ENCODE assay signal across 8 cellular contexts in genomic region chr15:68053701-68053996, GRCh38. TPM values are rescaled to one million over a fixed set of nuclear protein-coding genes. Genes with fewer than 3 reads are reported as not detected.
DNase-seq lines count a peak whose midpoint lies in the region; ATAC-seq and TF ChIP-seq lines count a peak whose summit lies in the region.

No MANE protein-coding gene starts in this region.

- H3K4me1 Mint-ChIP-seq in WTC11 = peaks cover 49% of the 10 kb centered on the region
- peaks cover 39% of the 10 kb centered on the region for H3K4me1 Mint-ChIP-seq in stimulated activated memory B cell treated with anti-CD40 and anti-IgM and Interleukin-4, amounts not matched to agents 10 μg/mL and 1 μg/mL and 100 μg/mL, for 72 hours

- no peak for ATAC-seq in WTC11
- ATAC-seq in stimulated activated memory B cell treated with anti-CD40 and anti-IgM and Interleukin-4, amounts not matched to agents 10 μg/mL and 1 μg/mL and 100 μg/mL, for 72 hours = no peak
- no peak for ATAC-seq in HG03159 (IDR thresholded peaks at IDR 0.05; ENCODE audit: unreplicated experiment)

- no peaks in the 10 kb centered on the region for H3K9me3 Mint-ChIP-seq in WTC11
- H3K9me3 Mint-ChIP-seq in stimulated activated memory B cell treated with anti-CD40 and anti-IgM and Interleukin-4, amounts not matched to agents 10 μg/mL and 1 μg/mL and 100 μg/mL, for 72 hours = no peaks in the 10 kb centered on the region

- CTCF ChIA-PET in WTC11 (lab: Charles Lee) = interaction anchor here (0.6 to 2.7 kb wide), 10 partner anchors 8 to 1155 kb away, joined by 3 to 13 read pairs (median 4); no protein-coding TSS in a partner anchor

- DNase-seq in NCI-H526 treated with DMSO at 0.1 percent for 48 hours (lab: John Stamatoyannopoulos, UW) = peak; percentile 77
- DNase-seq in NCI-H526 (lab: John Stamatoyannopoulos, UW) = no peak
- DNase-seq in WTC11 (ENCODE audit: low spot score) = no peak
- no peak for DNase-seq in activated effector memory CD4-positive, alpha-beta T cell treated with Interleukin-2 at 50 U/mL for 16 hours
- no peak for DNase-seq in NCI-H146 (lab: John Stamatoyannopoulos, UW)

- peak overlapping the region; percentile 93 for H3K4me3 Mint-ChIP-seq in WTC11
- peak overlapping the region; percentile 92 for H3K4me3 Mint-ChIP-seq in stimulated activated memory B cell treated with anti-CD40 and anti-IgM and Interleukin-4, amounts not matched to agents 10 μg/mL and 1 μg/mL and 100 μg/mL, for 72 hours

- H3K4me3 ChIP-seq in iPS-11a (ENCODE audit: low read depth, low read length) = peak overlapping the region; percentile 61

- TF ChIP-seq CTCF in WTC11 (IDR thresholded peaks at IDR 0.05) = no peak

- H3K27me3 Mint-ChIP-seq in WTC11 (ENCODE audit: low read depth) = peaks cover 7% of the 10 kb centered on the region
- no peaks in the 10 kb centered on the region for H3K27me3 Mint-ChIP-seq in stimulated activated memory B cell treated with anti-CD40 and anti-IgM and Interleukin-4, amounts not matched to agents 10 μg/mL and 1 μg/mL and 100 μg/mL, for 72 hours

- POLR2A ChIA-PET in WTC11 (lab: Charles Lee) = interaction anchor here (0.6 to 2.0 kb wide), 7 partner anchors 24 to 1046 kb away, joined by 3 to 6 read pairs (median 3); no protein-coding TSS in a partner anchor

- no peaks in the 10 kb centered on the region for H3K36me3 Mint-ChIP-seq in WTC11
- no peaks in the 10 kb centered on the region for H3K36me3 Mint-ChIP-seq in stimulated activated memory B cell treated with anti-CD40 and anti-IgM and Interleukin-4, amounts not matched to agents 10 μg/mL and 1 μg/mL and 100 μg/mL, for 72 hours

- H3K27ac Mint-ChIP-seq in WTC11 = peak overlapping the region; percentile 59; the same call in 1 of the 2 replicates
- peak overlapping the region; percentile 88 for H3K27ac Mint-ChIP-seq in stimulated activated memory B cell treated with anti-CD40 and anti-IgM and Interleukin-4, amounts not matched to agents 10 μg/mL and 1 μg/mL and 100 μg/mL, for 72 hours

TF ChIP-seq in WTC11, 78 proteins besides CTCF, POLR2A, EP300 and RAD21:
- TF ChIP-seq, protein P1, sequence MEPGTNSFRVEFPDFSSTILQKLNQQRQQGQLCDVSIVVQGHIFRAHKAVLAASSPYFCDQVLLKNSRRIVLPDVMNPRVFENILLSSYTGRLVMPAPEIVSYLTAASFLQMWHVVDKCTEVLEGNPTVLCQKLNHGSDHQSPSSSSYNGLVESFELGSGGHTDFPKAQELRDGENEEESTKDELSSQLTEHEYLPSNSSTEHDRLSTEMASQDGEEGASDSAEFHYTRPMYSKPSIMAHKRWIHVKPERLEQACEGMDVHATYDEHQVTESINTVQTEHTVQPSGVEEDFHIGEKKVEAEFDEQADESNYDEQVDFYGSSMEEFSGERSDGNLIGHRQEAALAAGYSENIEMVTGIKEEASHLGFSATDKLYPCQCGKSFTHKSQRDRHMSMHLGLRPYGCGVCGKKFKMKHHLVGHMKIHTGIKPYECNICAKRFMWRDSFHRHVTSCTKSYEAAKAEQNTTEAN (CRISPR knock-in tag; IDR thresholded peaks at IDR 0.05) = no peak
- TF ChIP-seq FOXP4 (CRISPR knock-in tag; IDR thresholded peaks at IDR 0.05) (no peak), TP53 (CRISPR knock-in tag; IDR thresholded peaks at IDR 0.05) (no peak), GRHL2 (CRISPR knock-in tag; IDR thresholded peaks at IDR 0.05; ENCODE audit: insufficient replicate concordance, severe bottlenecking) (no peak), E2F1 (CRISPR knock-in tag; IDR thresholded peaks at IDR 0.05) (no peak), SP1 (CRISPR knock-in tag; conservative IDR thresholded peaks at IDR 0.05) (no peak), HMGA2 (CRISPR knock-in tag; IDR thresholded peaks at IDR 0.05) (no peak)

RNA-seq across cellular contexts. Expression of gene PIAS1, which starts 0.5 kb away (rescaled TPM):
- total RNA-seq in WTC11 (2021) = 29.7 to 33.2 TPM (median 31.2 TPM) in 3 replicates
